ENCODE assay signal across 23 cellular contexts in genomic region chr1:180922637-180923023, GRCh38. TPM values are rescaled to one million over a fixed set of nuclear protein-coding genes. Genes with fewer than 3 reads are reported as not detected.
A peak's percentile ranks its signal among the peaks of the same experiment; 100 is the strongest.
DNase-seq lines count a peak whose midpoint lies in the region; ATAC-seq and TF ChIP-seq lines count a peak whose summit lies in the region.
"Had no signal": no experiment of that assay in that cellular context is flagged by ENCODE, and none has a peak within 500 bp of the region (broad histone marks: within the 10 kb centered on the region; RNA-seq: fewer than 3 reads in every experiment).

No MANE protein-coding gene starts in this region.

- H3K4me1 ChIP-seq in GM23338 (ENCODE audit: insufficient read depth), result peaks cover 45% of the 10 kb centered on the region
- peaks cover 48% of the 10 kb centered on the region for H3K4me1 ChIP-seq in iPS-18a (ENCODE audit: control insufficient read depth, low read depth, low read length)
- H3K4me1 ChIP-seq: foreskin keratinocyte had no signal

- H3F3A ChIP-seq in GM23338 (replicated peaks; ENCODE audit: low read depth), result no peaks in the 10 kb centered on the region

- H3K27me3 ChIP-seq in GM23338 (ENCODE audit: insufficient read depth) (no peaks in the 10 kb centered on the region), iPS-18a (ENCODE audit: control insufficient read depth, insufficient read depth, low read length) (no peaks in the 10 kb centered on the region)
- H3K27me3 ChIP-seq: adrenal gland, foreskin keratinocyte, uterus had no signal

- peaks cover 6% of the 10 kb centered on the region; the same call in 1 of the 2 replicates for H3K9me2 ChIP-seq in GM23338 (ENCODE audit: insufficient read depth)

- CTCF ChIA-PET in RWPE1 (lab: Yijun Ruan, JAX), result interaction anchor here (0.6 to 0.9 kb wide), 2 partner anchors 40 to 1714 kb away, joined by 3 read pairs; no protein-coding TSS in a partner anchor

- H3K9me3 ChIP-seq in iPS-18a (ENCODE audit: control insufficient read depth, low read depth, low read length), result no peaks in the 10 kb centered on the region
- H3K9me3 ChIP-seq: adrenal gland, mucosa of descending colon, uterus had no signal

- H3K9ac ChIP-seq in iPS-18a (ENCODE audit: low read length), result no peak overlapping the region

- H3K27me3 Mint-ChIP-seq in GM23338 (ENCODE audit: insufficient read depth, low read depth, poor library complexity) (peaks cover 11% of the 10 kb centered on the region), osteocyte (ENCODE audit: unreplicated experiment) (no peaks in the 10 kb centered on the region)

- no peak overlapping the region for H3K4me3 ChIP-seq in GM23338
- no peak overlapping the region for H3K4me3 ChIP-seq in iPS-18a (ENCODE audit: low read length)
- H3K4me3 ChIP-seq: adrenal gland, mucosa of descending colon, uterus had no signal

- H3K36me3 ChIP-seq in GM23338 (ENCODE audit: insufficient read depth) (no peaks in the 10 kb centered on the region), iPS-18a (ENCODE audit: control insufficient read depth, low read depth, low read length) (no peaks in the 10 kb centered on the region)
- H3K36me3 ChIP-seq: adrenal gland, uterus had no signal

- H3K9me3 Mint-ChIP-seq in GM23338, result no peaks in the 10 kb centered on the region; the same call in 2 of the 3 replicates
- H3K9me3 Mint-ChIP-seq in osteocyte (ENCODE audit: unreplicated experiment), result no peaks in the 10 kb centered on the region
- H3K9me3 Mint-ChIP-seq: activated T-cell treated with anti-CD3 and anti-CD28 coated beads, Interleukin-2, amount 50 U/mL, for 72 hours; effector memory CD8-positive, alpha-beta T cell; stimulated activated naive B cell treated with anti-CD40 and anti-IgM and Interleukin-4, amounts not matched to agents 10 μg/mL and 1 μg/mL and 100 μg/mL, for 72 hours had no signal

- no peak for DNase-seq in GM23338 (ENCODE audit: low spot score)
- no peak for DNase-seq in RWPE1 (ENCODE audit: low spot score)
- DNase-seq in osteocyte (ENCODE audit: extremely low spot score, unreplicated experiment), result no peak
- DNase-seq in NCI-H187 treated with DMSO at 0.1 percent for 48 hours (lab: John Stamatoyannopoulos, UW), result no peak
- DNase-seq in RPMI8226, result no peak
- DNase-seq: activated CD4-positive, alpha-beta T cell treated with anti-CD3 and anti-CD28 coated beads, Interleukin-2, amount 50 U/mL, for 1 hour; activated CD8-positive, alpha-beta memory T cell treated with anti-CD3 and anti-CD28 coated beads, Interleukin-2, amount 10 ng/mL, durations not matched to agents 7 days and 5 days; activated naive CD4-positive, alpha-beta T cell treated with Interleukin-2 at 50 U/mL for 16 hours; activated T-cell treated with anti-CD3 and anti-CD28 coated beads, Interleukin-2, amount 50 U/mL, for 72 hours; adrenal gland; effector memory CD8-positive, alpha-beta T cell; KG1; mucosa of descending colon; NCI-H1436 treated with DMSO at 0.1 percent for 48 hours; stimulated activated CD4-positive, alpha-beta T cell treated with anti-CD3 and anti-CD28 coated beads, Interleukin-12 subunit alpha, Interleukin-12 subunit beta, amount 100 ng/mL, for 4 hours; stimulated activated CD4-positive, alpha-beta T cell treated with anti-CD3 and anti-CD28 coated beads, Interleukin-4, amount 100 ng/mL, for 24 hours; stimulated activated naive B cell treated with anti-CD40 and anti-IgM and Interleukin-4, amounts not matched to agents 10 μg/mL and 1 μg/mL and 100 μg/mL, for 72 hours; uterus had no signal

- TF ChIP-seq CTCF in GM23338 (conservative IDR thresholded peaks at IDR 0.05; ENCODE audit: low read depth in 2 of 2) (no peak), RWPE1 (conservative IDR thresholded peaks at IDR 0.05; ENCODE audit: low read depth) (no peak), osteocyte (IDR thresholded peaks at IDR 0.05) (no peak)

- H3K4me3 Mint-ChIP-seq in GM23338 (peak overlapping the region; percentile 33; the same call in 2 of the 3 replicates), osteocyte (ENCODE audit: unreplicated experiment) (no peak overlapping the region)
- H3K4me3 Mint-ChIP-seq: activated CD8-positive, alpha-beta memory T cell treated with anti-CD3 and anti-CD28 coated beads, Interleukin-2, amount 10 ng/mL, durations not matched to agents 7 days and 5 days; activated T-cell treated with anti-CD3 and anti-CD28 coated beads, Interleukin-2, amount 50 U/mL, for 72 hours; CD14-positive monocyte; effector memory CD8-positive, alpha-beta T cell; stimulated activated naive B cell treated with anti-CD40 and anti-IgM and Interleukin-4, amounts not matched to agents 10 μg/mL and 1 μg/mL and 100 μg/mL, for 72 hours had no signal

- POLR2A ChIA-PET in RWPE1 (lab: Yijun Ruan, JAX; ENCODE audit: low non-redundant PET), result interaction anchor here (0.5 kb wide), 1 partner anchor 99 kb away, joined by 3 read pairs; no protein-coding TSS in a partner anchor

- H3K79me2 ChIP-seq in GM23338 (replicated peaks; ENCODE audit: insufficient read depth), result no peaks in the 10 kb centered on the region

- H3K4me1 Mint-ChIP-seq in GM23338, result peaks cover 72% of the 10 kb centered on the region
- peaks cover 59% of the 10 kb centered on the region for H3K4me1 Mint-ChIP-seq in osteocyte (ENCODE audit: unreplicated experiment)
- H3K4me1 Mint-ChIP-seq: activated CD8-positive, alpha-beta memory T cell treated with anti-CD3 and anti-CD28 coated beads, Interleukin-2, amount 10 ng/mL, durations not matched to agents 7 days and 5 days had no signal

- H3K36me3 Mint-ChIP-seq in GM23338 (ENCODE audit: low read depth), result no peaks in the 10 kb centered on the region
- peaks cover 1% of the 10 kb centered on the region for H3K36me3 Mint-ChIP-seq in osteocyte (ENCODE audit: unreplicated experiment)
- H3K36me3 Mint-ChIP-seq: activated CD8-positive, alpha-beta memory T cell treated with anti-CD3 and anti-CD28 coated beads, Interleukin-2, amount 10 ng/mL, durations not matched to agents 7 days and 5 days; CD14-positive monocyte; stimulated activated naive B cell treated with anti-CD40 and anti-IgM and Interleukin-4, amounts not matched to agents 10 μg/mL and 1 μg/mL and 100 μg/mL, for 72 hours had no signal

- ATAC-seq in GM23338 (no peak), GM19467 (IDR thresholded peaks at IDR 0.05; ENCODE audit: unreplicated experiment) (no peak)
- ATAC-seq: activated CD8-positive, alpha-beta memory T cell treated with anti-CD3 and anti-CD28 coated beads, Interleukin-2, amount 10 ng/mL, durations not matched to agents 7 days and 5 days; activated T-cell treated with anti-CD3 and anti-CD28 coated beads, Interleukin-2, amount 50 U/mL, for 72 hours; effector memory CD8-positive, alpha-beta T cell; esophagus mucosa; mucosa of descending colon; stimulated activated naive B cell treated with anti-CD40 and anti-IgM and Interleukin-4, amounts not matched to agents 10 μg/mL and 1 μg/mL and 100 μg/mL, for 72 hours had no signal

- H3K27ac Mint-ChIP-seq in GM23338 (peak overlapping the region; percentile 89), osteocyte (ENCODE audit: unreplicated experiment) (peak overlapping the region; percentile 63)
- H3K27ac Mint-ChIP-seq: activated CD8-positive, alpha-beta memory T cell treated with anti-CD3 and anti-CD28 coated beads, Interleukin-2, amount 10 ng/mL, durations not matched to agents 7 days and 5 days; activated T-cell treated with anti-CD3 and anti-CD28 coated beads, Interleukin-2, amount 50 U/mL, for 72 hours; CD14-positive monocyte; stimulated activated naive B cell treated with anti-CD40 and anti-IgM and Interleukin-4, amounts not matched to agents 10 μg/mL and 1 μg/mL and 100 μg/mL, for 72 hours had no signal

- no peak overlapping the region for H2AFZ ChIP-seq in GM23338

- H3K27ac ChIP-seq in GM23338 (ENCODE audit: low read depth) (peak overlapping the region; percentile 68), RWPE1 (peak overlapping the region; percentile 77), iPS-18a (ENCODE audit: low read length) (peak overlapping the region; percentile 26)
- H3K27ac ChIP-seq: adrenal gland, uterus had no signal

- H3K4me2 ChIP-seq in GM23338, result peak overlapping the region; percentile 6

- no peaks in the 10 kb centered on the region for H4K20me1 ChIP-seq in GM23338 (replicated peaks; ENCODE audit: insufficient read depth)

TF ChIP-seq in GM23338, 12 proteins besides CTCF, POLR2A, EP300 and RAD21 (continues in another document):
- no peak for TF ChIP-seq ZNF114 (CRISPR knock-in tag; IDR thresholded peaks at IDR 0.05)
- TF ChIP-seq NANOG (IDR thresholded peaks at IDR 0.05; ENCODE audit: borderline replicate concordance), result no peak
- TF ChIP-seq CREB1 (CRISPR knock-in tag; IDR thresholded peaks at IDR 0.05; ENCODE audit: low read depth), result no peak
- TF ChIP-seq STAT1 (IDR thresholded peaks at IDR 0.05; ENCODE audit: unreplicated experiment), result no peak

RNA-seq across cellular contexts. Expression of gene KIAA1614, which starts 9.9 kb away (rescaled TPM):
- 1.8 and 2.3 TPM in 2 replicates for total RNA-seq in GM23338 (2014; rRNA removed; shearing (Covaris generic))
- polyA plus RNA-seq in GM23338 (2016; fragmentation: Nextera tagmentation; extraction: Ambion mirVana), result 0.80 and 1.1 TPM in 2 replicates
- 6.6 and 8.4 TPM in 2 replicates for total RNA-seq in osteocyte
- polyA plus RNA-seq: CD14-positive monocyte had no signal

Comparison
In these comparisons a context has a peak if more than half of its experiments do, and no peak if none do; other contexts are left out.
1. H3K27ac ChIP-seq: peak in every context shown above with its lines; median percentile 77 in RWPE1; 68 in GM23338; 26 in iPS-18a.